In the genomic region with DNA sequence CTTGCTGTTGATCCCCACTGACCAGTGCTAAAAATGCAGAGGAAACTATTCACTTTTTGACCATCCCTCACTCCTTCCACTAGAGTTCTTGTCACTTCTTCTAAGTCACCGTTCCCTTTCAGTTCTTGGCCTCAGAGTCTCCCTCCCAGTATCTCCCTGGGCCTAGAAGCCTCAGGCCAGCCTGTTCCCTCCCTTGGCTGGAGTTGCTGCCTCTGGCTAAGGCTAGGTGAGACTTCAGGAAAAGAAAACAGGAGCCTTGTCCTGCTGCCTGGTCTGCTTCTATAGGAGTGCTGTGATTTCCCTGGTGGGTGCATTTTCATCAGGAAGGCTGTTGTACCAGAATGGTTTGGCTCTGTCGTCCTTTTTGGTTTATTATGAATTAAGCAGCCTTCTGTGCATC, we compare ENCODE assay signal across 26 cellular contexts.
"Had no signal": no experiment of that assay in that cellular context is flagged by ENCODE, and none has a peak within 500 bp of the region (broad histone marks: within the 10 kb centered on the region; RNA-seq: fewer than 3 reads in every experiment).

No MANE protein-coding gene starts in this region.

- H3K27me3 Mint-ChIP-seq: activated CD8-positive, alpha-beta T cell treated with anti-CD3 and anti-CD28 coated beads for 36 hours; activated naive CD8-positive, alpha-beta T cell treated with anti-CD3 and anti-CD28 coated beads for 36 hours; activated T-helper 17 cell treated with anti-CD3 and anti-CD28 coated beads, Interleukin-2, amount 50 U/mL, for 72 hours; T-cell had no signal

- DNase-seq: activated CD4-positive, alpha-beta T cell treated with anti-CD3 and anti-CD28 coated beads for 48 hours; activated CD4-positive, CD25-positive, alpha-beta regulatory T cell; activated CD8-positive, alpha-beta T cell treated with anti-CD3 and anti-CD28 coated beads for 36 hours; activated naive CD4-positive, alpha-beta T cell; activated naive CD8-positive, alpha-beta T cell treated with anti-CD3 and anti-CD28 coated beads for 36 hours; activated T-cell treated with anti-CD3 and anti-CD28 coated beads, Interleukin-2, amount 50 U/mL, for 1 hour; amygdala; body of pancreas; central memory CD4-positive, alpha-beta T cell; erythroblast; foreskin melanocyte; hypothalamus; immature natural killer cell; mesenchymal stem cell; naive thymus-derived CD8-positive, alpha-beta T cell; pancreas; stimulated activated CD4-positive, alpha-beta T cell treated with anti-CD3 and anti-CD28 coated beads, Interleukin-4, amount 100 ng/mL, for 1 hour; T-cell; upper lobe of left lung had no signal

- H3K27ac Mint-ChIP-seq: activated CD8-positive, alpha-beta T cell treated with anti-CD3 and anti-CD28 coated beads for 36 hours; activated naive CD8-positive, alpha-beta T cell treated with anti-CD3 and anti-CD28 coated beads for 36 hours; activated T-helper 17 cell treated with anti-CD3 and anti-CD28 coated beads, Interleukin-2, amount 50 U/mL, for 72 hours; immature natural killer cell; naive thymus-derived CD8-positive, alpha-beta T cell; stimulated activated effector memory CD8-positive, alpha-beta T cell treated with anti-CD3 and anti-CD28 coated beads, Interleukin-12 subunit alpha, Interleukin-12 subunit beta, amount 100 ng/mL, for 72 hours; T-cell had no signal

- H3K4me3 ChIP-seq: body of pancreas, coronary artery, pancreas, smooth muscle cell, thoracic aorta, upper lobe of left lung had no signal

- H3K4me1 Mint-ChIP-seq: activated naive CD8-positive, alpha-beta T cell treated with anti-CD3 and anti-CD28 coated beads for 36 hours; activated T-helper 17 cell treated with anti-CD3 and anti-CD28 coated beads, Interleukin-2, amount 50 U/mL, for 72 hours; immature natural killer cell; naive thymus-derived CD8-positive, alpha-beta T cell; stimulated activated effector memory CD8-positive, alpha-beta T cell treated with anti-CD3 and anti-CD28 coated beads, Interleukin-12 subunit alpha, Interleukin-12 subunit beta, amount 100 ng/mL, for 72 hours; T-cell had no signal

- H3K36me3 ChIP-seq: neutrophil, pancreas, thoracic aorta, upper lobe of left lung had no signal

- H3K27me3 ChIP-seq: body of pancreas, neutrophil, pancreas, upper lobe of left lung had no signal

- H3K4me3 Mint-ChIP-seq: activated CD8-positive, alpha-beta T cell treated with anti-CD3 and anti-CD28 coated beads for 36 hours; activated naive CD8-positive, alpha-beta T cell treated with anti-CD3 and anti-CD28 coated beads for 36 hours; activated T-helper 17 cell treated with anti-CD3 and anti-CD28 coated beads, Interleukin-2, amount 50 U/mL, for 72 hours; immature natural killer cell; naive thymus-derived CD8-positive, alpha-beta T cell; stimulated activated effector memory CD8-positive, alpha-beta T cell treated with anti-CD3 and anti-CD28 coated beads, Interleukin-12 subunit alpha, Interleukin-12 subunit beta, amount 100 ng/mL, for 72 hours; T-cell had no signal

- H3K36me3 Mint-ChIP-seq: activated naive CD8-positive, alpha-beta T cell treated with anti-CD3 and anti-CD28 coated beads for 36 hours; immature natural killer cell; naive thymus-derived CD8-positive, alpha-beta T cell; stimulated activated effector memory CD8-positive, alpha-beta T cell treated with anti-CD3 and anti-CD28 coated beads, Interleukin-12 subunit alpha, Interleukin-12 subunit beta, amount 100 ng/mL, for 72 hours; T-cell had no signal

- H3K9me3 ChIP-seq: body of pancreas, neutrophil, pancreas, thoracic aorta, upper lobe of left lung had no signal

- H3K9me3 Mint-ChIP-seq: activated CD8-positive, alpha-beta T cell treated with anti-CD3 and anti-CD28 coated beads for 36 hours; activated naive CD8-positive, alpha-beta T cell treated with anti-CD3 and anti-CD28 coated beads for 36 hours; activated T-helper 17 cell treated with anti-CD3 and anti-CD28 coated beads, Interleukin-2, amount 50 U/mL, for 72 hours; naive thymus-derived CD8-positive, alpha-beta T cell; T-cell had no signal

- H3K27ac ChIP-seq: body of pancreas, coronary artery, neutrophil, pancreas, thoracic aorta, upper lobe of left lung had no signal

- ATAC-seq: activated CD8-positive, alpha-beta T cell treated with anti-CD3 and anti-CD28 coated beads for 36 hours; activated T-helper 17 cell treated with anti-CD3 and anti-CD28 coated beads, Interleukin-2, amount 50 U/mL, for 72 hours; body of pancreas; naive thymus-derived CD8-positive, alpha-beta T cell; pancreas; sciatic nerve; stimulated activated effector memory CD8-positive, alpha-beta T cell treated with anti-CD3 and anti-CD28 coated beads, Interleukin-12 subunit alpha, Interleukin-12 subunit beta, amount 100 ng/mL, for 72 hours; T-cell had no signal

- H3K4me1 ChIP-seq: upper lobe of left lung had no signal
